Comparison of ENCODE assay signal across 14 cellular contexts in the genomic region with DNA sequence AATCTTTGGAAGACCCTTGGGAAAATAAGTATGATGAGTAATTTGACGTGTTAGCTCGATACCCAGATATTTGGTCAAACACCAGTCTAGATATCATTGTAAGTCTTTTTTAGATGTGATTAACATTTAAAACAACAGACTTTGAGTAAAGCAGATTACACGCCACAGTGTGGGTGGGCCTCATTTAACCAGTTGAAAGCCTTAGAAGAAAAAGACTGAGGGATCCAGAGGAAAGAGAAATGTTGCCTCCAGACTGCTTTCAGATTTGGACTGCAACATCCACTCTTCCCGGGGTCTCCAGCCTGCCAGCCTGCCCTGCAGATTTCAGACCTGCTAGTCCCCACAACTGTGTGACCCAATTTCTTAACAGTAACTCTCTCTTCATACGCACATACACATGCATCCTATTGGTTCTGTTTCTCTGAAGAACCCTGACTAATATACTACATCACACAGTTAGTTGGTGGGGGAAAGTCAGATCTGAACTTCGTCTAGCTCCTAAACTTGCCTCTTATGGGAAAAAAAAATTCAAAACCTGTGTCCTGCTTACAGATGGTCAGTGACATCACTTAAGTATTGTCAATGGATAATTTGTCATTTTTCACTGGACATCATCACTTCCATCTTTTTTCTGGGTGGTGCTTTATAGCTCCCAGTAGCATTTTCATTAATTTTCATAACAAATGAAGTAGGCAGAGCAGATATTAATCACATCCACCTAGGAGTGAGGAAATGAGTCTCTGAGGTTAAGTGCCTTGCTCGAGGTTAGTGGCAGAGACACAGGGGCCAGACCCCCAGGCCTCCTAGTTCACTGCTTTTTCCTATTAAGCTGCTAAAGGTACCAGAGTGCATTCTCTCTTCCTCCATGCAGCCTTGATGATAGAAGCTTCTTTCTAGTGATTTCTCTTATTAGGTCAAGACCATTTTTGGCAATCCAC.
DNase-seq lines count a peak whose midpoint lies in the region; ATAC-seq and TF ChIP-seq lines count a peak whose summit lies in the region.
"Had no signal": no experiment of that assay in that cellular context is flagged by ENCODE, and none has a peak within 500 bp of the region (broad histone marks: within the 10 kb centered on the region; RNA-seq: fewer than 3 reads in every experiment).

No MANE protein-coding gene starts in this region.

- TF ChIP-seq CTCF in VCaP (conservative IDR thresholded peaks at IDR 0.05) = no peak

- H3K9ac ChIP-seq in BLaER1 treated with 17β-estradiol and CSF1 and Interleukin-3, amounts not matched to agents 10 nM and 100 nM = no peak overlapping the region

- no peaks in the 10 kb centered on the region for H3K27me3 ChIP-seq in BLaER1 treated with 17β-estradiol and CSF1 and Interleukin-3, amounts not matched to agents 10 nM and 100 nM

- H3K4me2 ChIP-seq in BLaER1 treated with 17β-estradiol and CSF1 and Interleukin-3, amounts not matched to agents 10 nM and 100 nM = peak overlapping the region in 9 of 11 experiments; percentile 5 to 57 (median 42); a peak in 14 of 22 replicates

- no peaks in the 10 kb centered on the region for H3K9me3 Mint-ChIP-seq in activated T-cell treated with anti-CD3 and anti-CD28 coated beads, Interleukin-2, amount 50 U/mL, for 24 hours
- H3K9me3 Mint-ChIP-seq in stimulated activated effector memory CD8-positive, alpha-beta T cell treated with anti-CD3 and anti-CD28 coated beads, Interleukin-12 subunit alpha, Interleukin-12 subunit beta, amount 100 ng/mL, for 72 hours = no peaks in the 10 kb centered on the region
- H3K9me3 Mint-ChIP-seq: CD4-positive, alpha-beta memory T cell had no signal

- H4K20me1 ChIP-seq in BLaER1 treated with 17β-estradiol and CSF1 and Interleukin-3, amounts not matched to agents 10 nM and 100 nM = no peaks in the 10 kb centered on the region

- peaks cover 30 to 54% (median 48%) of the 10 kb centered on the region in 10 experiments for H3K4me1 ChIP-seq in BLaER1 treated with 17β-estradiol and CSF1 and Interleukin-3, amounts not matched to agents 10 nM and 100 nM

- peak; percentile 68 for ATAC-seq in stimulated activated effector memory CD8-positive, alpha-beta T cell treated with anti-CD3 and anti-CD28 coated beads, Interleukin-12 subunit alpha, Interleukin-12 subunit beta, amount 100 ng/mL, for 72 hours
- ATAC-seq: HCT116 had no signal

- no peak overlapping the region for H3K4me3 Mint-ChIP-seq in activated T-cell treated with anti-CD3 and anti-CD28 coated beads, Interleukin-2, amount 50 U/mL, for 24 hours
- H3K4me3 Mint-ChIP-seq in stimulated activated effector memory CD8-positive, alpha-beta T cell treated with anti-CD3 and anti-CD28 coated beads, Interleukin-12 subunit alpha, Interleukin-12 subunit beta, amount 100 ng/mL, for 72 hours = no peak overlapping the region
- H3K4me3 Mint-ChIP-seq: B cell; CD4-positive, alpha-beta memory T cell had no signal

- peaks cover 22% of the 10 kb centered on the region for H3K4me1 Mint-ChIP-seq in activated T-cell treated with anti-CD3 and anti-CD28 coated beads, Interleukin-2, amount 50 U/mL, for 24 hours (ENCODE audit: low read depth)
- peaks cover 22% of the 10 kb centered on the region for H3K4me1 Mint-ChIP-seq in stimulated activated effector memory CD8-positive, alpha-beta T cell treated with anti-CD3 and anti-CD28 coated beads, Interleukin-12 subunit alpha, Interleukin-12 subunit beta, amount 100 ng/mL, for 72 hours

- peaks cover 67 to 99% (median 74%) of the 10 kb centered on the region in 11 experiments for H3K36me3 ChIP-seq in BLaER1 treated with 17β-estradiol and CSF1 and Interleukin-3, amounts not matched to agents 10 nM and 100 nM

- no peak for DNase-seq in activated T-cell treated with anti-CD3 and anti-CD28 coated beads, Interleukin-2, amount 50 U/mL, for 24 hours
- DNase-seq in activated T-cell treated with anti-CD3 and anti-CD28 coated beads, Interleukin-2, amount 50 U/mL, for 1 hour = no peak
- DNase-seq in stimulated activated effector memory CD8-positive, alpha-beta T cell treated with anti-CD3 and anti-CD28 coated beads, Interleukin-12 subunit alpha, Interleukin-12 subunit beta, amount 100 ng/mL, for 72 hours (ENCODE audit: low spot score in 2 of 2) = no peak
- DNase-seq in DMS 273 (lab: John Stamatoyannopoulos, UW; ENCODE audit: unreplicated experiment) = no peak
- DNase-seq in stimulated activated CD4-positive, alpha-beta T cell treated with anti-CD3 and anti-CD28 coated beads, Interleukin-2, amount 100 ng/mL, for 48 hours = no peak
- DNase-seq: CD4-positive, alpha-beta memory T cell; GF-D8; GOT3; H7 had no signal

- H3K4me3 ChIP-seq in BLaER1 treated with 17β-estradiol and CSF1 and Interleukin-3, amounts not matched to agents 10 nM and 100 nM = no peak overlapping the region

- no peaks in the 10 kb centered on the region for H3K27me3 Mint-ChIP-seq in activated T-cell treated with anti-CD3 and anti-CD28 coated beads, Interleukin-2, amount 50 U/mL, for 24 hours
- H3K27me3 Mint-ChIP-seq: B cell; CD4-positive, alpha-beta memory T cell had no signal

- peaks cover 75% of the 10 kb centered on the region for H3K36me3 Mint-ChIP-seq in activated T-cell treated with anti-CD3 and anti-CD28 coated beads, Interleukin-2, amount 50 U/mL, for 24 hours (ENCODE audit: low read depth)
- peaks cover 94% of the 10 kb centered on the region for H3K36me3 Mint-ChIP-seq in stimulated activated effector memory CD8-positive, alpha-beta T cell treated with anti-CD3 and anti-CD28 coated beads, Interleukin-12 subunit alpha, Interleukin-12 subunit beta, amount 100 ng/mL, for 72 hours

- H3K27ac Mint-ChIP-seq in activated T-cell treated with anti-CD3 and anti-CD28 coated beads, Interleukin-2, amount 50 U/mL, for 24 hours = peak overlapping the region; percentile 2
- peak overlapping the region; percentile 30 for H3K27ac Mint-ChIP-seq in stimulated activated effector memory CD8-positive, alpha-beta T cell treated with anti-CD3 and anti-CD28 coated beads, Interleukin-12 subunit alpha, Interleukin-12 subunit beta, amount 100 ng/mL, for 72 hours
- H3K27ac Mint-ChIP-seq: B cell had no signal

- H3K9me3 ChIP-seq in BLaER1 treated with 17β-estradiol and CSF1 and Interleukin-3, amounts not matched to agents 10 nM and 100 nM (replicated peaks in 1 of 11) = no peaks in the 10 kb centered on the region

- H3K27ac ChIP-seq in BLaER1 treated with 17β-estradiol and CSF1 and Interleukin-3, amounts not matched to agents 10 nM and 100 nM = 0 out of 22 replicates have a peak overlapping the region, but pooled peaks of 2 of the 11 experiments have one; percentile 7
- H3K27ac ChIP-seq in VCaP = peak overlapping the region; percentile 81
- H3K27ac ChIP-seq: C4-2B had no signal
